9 cellular contexts compared by ENCODE assay signal in genomic region chr4:184328022-184328736, GRCh38.
A peak's percentile ranks its signal among the peaks of the same experiment; 100 is the strongest.
DNase-seq lines count a peak whose midpoint lies in the region; ATAC-seq and TF ChIP-seq lines count a peak whose summit lies in the region.
"Had no signal": no experiment of that assay in that cellular context is flagged by ENCODE, and none has a peak within 500 bp of the region (broad histone marks: within the 10 kb centered on the region; RNA-seq: fewer than 3 reads in every experiment).

No MANE protein-coding gene starts in this region.

- H3K27ac ChIP-seq in SU-DHL-6 (ENCODE audit: low read depth, low read length) (peak overlapping the region; percentile 55), substantia nigra (ENCODE audit: low read depth, low read length, poor library complexity, severe bottlenecking) (no peak overlapping the region)
- H3K27ac ChIP-seq: 22Rv1 had no signal

- no peaks in the 10 kb centered on the region for H3K9me3 ChIP-seq in SU-DHL-6 (ENCODE audit: insufficient read depth, low read length)

- no peak for TF ChIP-seq POLR2A in erythroblast (IDR thresholded peaks at IDR 0.05; ENCODE audit: low read length)

- ATAC-seq in HG02798 (IDR thresholded peaks at IDR 0.05; ENCODE audit: poor library complexity, unreplicated experiment), result peak; percentile 85

- TF ChIP-seq CTCF in SU-DHL-6 (IDR thresholded peaks at IDR 0.05; ENCODE audit: insufficient read depth, low read length, poor library complexity, severe bottlenecking), result no peak

- H3K27me3 ChIP-seq in SU-DHL-6 (ENCODE audit: low read length), result no peaks in the 10 kb centered on the region

- H3K9ac ChIP-seq in SU-DHL-6 (ENCODE audit: low read length), result peak overlapping the region; percentile 16

- no peak overlapping the region for H2AFZ ChIP-seq in SU-DHL-6 (ENCODE audit: low read depth, low read length, severe bottlenecking)

- H4K20me1 ChIP-seq in SU-DHL-6 (ENCODE audit: low read depth, low read length), result no peaks in the 10 kb centered on the region

- DNase-seq in DMS53 (lab: John Stamatoyannopoulos, UW) (peak; percentile 27), DMS53 treated with DMSO at 0.1 percent for 48 hours (lab: John Stamatoyannopoulos, UW; ENCODE audit: unreplicated experiment) (no peak), cerebellar nuclear complex (lab: John Stamatoyannopoulos, UW) (no peak), erythroblast (lab: John Stamatoyannopoulos, UW) (no peak), substantia nigra (lab: John Stamatoyannopoulos, UW) (no peak)
- peak; percentile 27 to 41 for DNase-seq in stimulated activated CD4-positive, alpha-beta T cell treated with anti-CD3 and anti-CD28 coated beads, Interleukin-2, amount 100 ng/mL, for 24 hours

- H3K9me2 ChIP-seq in SU-DHL-6 (replicated peaks; ENCODE audit: insufficient read depth, low read length), result no peaks in the 10 kb centered on the region

- no peaks in the 10 kb centered on the region for H3K36me3 ChIP-seq in SU-DHL-6 (ENCODE audit: low read length)

- H3F3A ChIP-seq in SU-DHL-6 (ENCODE audit: insufficient read depth), result peaks cover 7% of the 10 kb centered on the region

- H3K4me3 ChIP-seq in SU-DHL-6 (ENCODE audit: insufficient read depth, low read length, poor library complexity, severe bottlenecking), result peak overlapping the region; percentile 22

- peak overlapping the region; percentile 47 for H3K4me2 ChIP-seq in SU-DHL-6 (ENCODE audit: low read depth, low read length, poor library complexity, severe bottlenecking)

- no peaks in the 10 kb centered on the region for H3K79me2 ChIP-seq in SU-DHL-6 (ENCODE audit: insufficient read depth, low read length)

Comparison
In these comparisons a context has a peak if more than half of its experiments do, and no peak if none do; other contexts are left out.
1. DNase-seq: peak in DMS53 (single experiment) and stimulated activated CD4-positive, alpha-beta T cell treated with anti-CD3 and anti-CD28 coated beads, Interleukin-2, amount 100 ng/mL, for 24 hours (2 of 2); none in DMS53 treated with DMSO at 0.1 percent for 48 hours (single experiment), cerebellar nuclear complex (0 of 2), erythroblast (0 of 2) and substantia nigra (0 of 49).